16 cellular contexts compared by ENCODE assay signal in the genomic region with DNA sequence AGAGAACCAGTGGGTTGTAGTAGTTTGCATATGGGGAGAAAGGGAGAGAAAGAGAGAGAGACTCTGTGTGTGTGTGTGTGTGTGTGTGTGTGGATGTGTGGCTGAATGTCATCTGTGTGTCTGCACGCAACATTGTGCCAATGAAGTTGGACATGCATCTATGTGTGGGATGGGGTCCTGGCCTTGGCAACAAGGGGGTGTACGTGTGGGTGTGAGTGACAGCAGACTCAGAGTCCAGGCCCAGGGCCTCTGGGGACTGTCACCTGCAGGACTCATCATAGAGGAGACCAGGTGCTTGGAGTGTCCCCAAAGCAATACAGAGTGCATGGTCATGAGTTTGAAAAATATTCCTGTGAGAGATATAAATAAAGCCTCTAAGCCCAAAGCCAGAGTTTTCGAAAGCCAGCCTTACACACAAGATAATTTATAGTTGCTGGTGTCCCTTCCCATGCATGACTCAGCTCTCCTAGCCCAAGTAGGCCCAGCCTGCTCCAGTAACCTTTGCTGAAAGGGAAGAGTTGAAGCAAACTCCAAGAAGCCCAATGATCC. TPM values are rescaled to one million over a fixed set of nuclear protein-coding genes. Genes with fewer than 3 reads are reported as not detected.
DNase-seq lines count a peak whose midpoint lies in the region; ATAC-seq and TF ChIP-seq lines count a peak whose summit lies in the region.
"Had no signal": no experiment of that assay in that cellular context is flagged by ENCODE, and none has a peak within 500 bp of the region (broad histone marks: within the 10 kb centered on the region; RNA-seq: fewer than 3 reads in every experiment).

No MANE protein-coding gene starts in this region.

- H3K27ac ChIP-seq in Peyer's patch (peak overlapping the region; percentile 17 to 36 (median 31)), ovary (peak overlapping the region in 1 of 2 donors; percentile 67)

- DNase-seq in AG08396 (ENCODE audit: low spot score) = peak; percentile 61
- no peak for DNase-seq in Peyer's patch
- peak; percentile 78 for DNase-seq in fibroblast of villous mesenchyme (ENCODE audit: low read depth)
- peak in 3 of 5 donors; percentile 45 to 73 (median 58) for DNase-seq in ovary
- DNase-seq in SKM-1 (lab: John Stamatoyannopoulos, UW; ENCODE audit: unreplicated experiment) = no peak
- DNase-seq in G401 (ENCODE audit: low spot score) = no peak
- no peak for DNase-seq in GM19240 (ENCODE audit: insufficient read length, low spot score)
- DNase-seq: activated CD4-positive, alpha-beta T cell treated with anti-CD3 and anti-CD28 coated beads, Interleukin-2, amount 10 ng/mL, durations not matched to agents 7 days and 5 days; effector memory CD4-positive, alpha-beta T cell; NCI-H1417 treated with DMSO at 0.1 percent for 48 hours; NK-92 treated with Interleukin-12 subunit alpha and Interleukin-12 subunit beta, amount 100 ng/mL, for 24 hours; stimulated activated CD4-positive, alpha-beta T cell treated with anti-CD3 and anti-CD28 coated beads, Interleukin-4, amount 100 ng/mL, for 24 hours had no signal

- 51 to 63% (median 61%) methylated on average over 3 of the region's 3 CpGs for WGBS in ovary, 3 donors

- no peak for TF ChIP-seq EP300 in ovary (IDR thresholded peaks at IDR 0.05)

- intact Hi-C loops in ovary (cut with DNase I) = no loop called here

- H3K4me3 ChIP-seq in Peyer's patch = no peak overlapping the region
- no peak overlapping the region for H3K4me3 ChIP-seq in fibroblast of villous mesenchyme (ENCODE audit: low read depth, low read length)
- no peak overlapping the region for H3K4me3 ChIP-seq in ovary

- H3K4me1 ChIP-seq in Peyer's patch (no peaks in the 10 kb centered on the region), ovary (ENCODE audit: insufficient read depth) (peaks cover 15% of the 10 kb centered on the region)

- no peak for ATAC-seq in GM19455 (IDR thresholded peaks at IDR 0.05; ENCODE audit: unreplicated experiment)
- ATAC-seq: activated naive CD4-positive, alpha-beta T cell treated with anti-CD3 and anti-CD28 coated beads, Interleukin-2, amount 50 U/mL, for 72 hours had no signal

- in situ Hi-C loops in G401 (cut with HindIII; ENCODE audit: low sequenced_read_pairs) = no loop called here

- H3K36me3 ChIP-seq in Peyer's patch (no peaks in the 10 kb centered on the region), ovary (no peaks in the 10 kb centered on the region)

- TF ChIP-seq CTCF in Peyer's patch (IDR thresholded peaks at IDR 0.05) (no peak), fibroblast of villous mesenchyme (IDR thresholded peaks at IDR 0.05; ENCODE audit: insufficient read depth, low read depth, low read length) (no peak), ovary (IDR thresholded peaks at IDR 0.05) (no peak)

- H3K27me3 ChIP-seq in Peyer's patch (no peaks in the 10 kb centered on the region), ovary (no peaks in the 10 kb centered on the region)

- TF ChIP-seq POLR2A in Peyer's patch (IDR thresholded peaks at IDR 0.05) (no peak), ovary (IDR thresholded peaks at IDR 0.05) (no peak)

- H3K9me3 ChIP-seq in Peyer's patch (no peaks in the 10 kb centered on the region), ovary (no peaks in the 10 kb centered on the region)

RNA-seq across cellular contexts. Expression of gene TNP1, which starts 59.9 kb away (rescaled TPM):
- not detected for total RNA-seq in Peyer's patch
- not detected in 2 replicates for total RNA-seq in fibroblast of villous mesenchyme
- total RNA-seq in ovary = not detected
- not detected for polyA plus RNA-seq in ovary
- not detected in 2 replicates for total RNA-seq in G401 (2014; rRNA removed; shearing (Covaris generic))
- total RNA-seq: activated CD4-positive, alpha-beta T cell treated with anti-CD3 and anti-CD28 coated beads, Interleukin-2, amount 10 ng/mL, durations not matched to agents 7 days and 5 days; activated naive CD4-positive, alpha-beta T cell treated with anti-CD3 and anti-CD28 coated beads, Interleukin-2, amount 50 U/mL, for 72 hours; natural killer cell treated with Interleukin-12 subunit alpha and Interleukin-12 subunit beta and Interleukin-15 and Interleukin-18, amount 100 ng/mL, for 72 hours; subcutaneous adipose tissue had no signal

Comparison
In these comparisons a context has a peak if more than half of its experiments do, and no peak if none do; other contexts are left out.
1. DNase-seq: peak in AG08396 (single experiment), fibroblast of villous mesenchyme (single experiment) and ovary (3 of 5); none in Peyer's patch (0 of 3), SKM-1 (single experiment), G401 (single experiment) and GM19240 (single experiment).